31 cellular contexts compared by ENCODE assay signal in genomic region chr2:171205551-171205950, GRCh38.
"Had no signal": no experiment of that assay in that cellular context is flagged by ENCODE, and none has a peak within 500 bp of the region (broad histone marks: within the 10 kb centered on the region; RNA-seq: fewer than 3 reads in every experiment).

No MANE protein-coding gene starts in this region.

- H3K36me3 Mint-ChIP-seq: natural killer cell; neural progenitor cell; stimulated activated memory B cell treated with anti-CD40 and anti-IgM and Interleukin-4, amounts not matched to agents 10 μg/mL and 1 μg/mL and 100 μg/mL, for 72 hours had no signal

- DNase-seq: natural killer cell; occipital lobe; ovary; posterior cingulate gyrus; psoas muscle; right cardiac atrium; right lobe of liver; sigmoid colon; spleen; stimulated activated CD4-positive, alpha-beta T cell treated with anti-CD3 and anti-CD28 coated beads, Interleukin-12 subunit alpha, Interleukin-12 subunit beta, amount 100 ng/mL, for 4 hours; stimulated activated CD4-positive, alpha-beta T cell treated with anti-CD3 and anti-CD28 coated beads, Interleukin-1b, Interleukin-23, amount 100 ng/mL, for 48 hours; stimulated activated CD4-positive, alpha-beta T cell treated with anti-CD3 and anti-CD28 coated beads, Interleukin-4, amount 100 ng/mL, for 1 hour; stimulated activated CD4-positive, alpha-beta T cell treated with anti-CD3 and anti-CD28 coated beads, Interleukin-4, amount 100 ng/mL, for 4 hours; stimulated activated CD8-positive, alpha-beta memory T cell treated with anti-CD3 and anti-CD28 coated beads, Interleukin-4, amount 100 ng/mL, for 48 hours; stimulated activated naive CD4-positive, alpha-beta T cell; stimulated activated naive CD8-positive, alpha-beta T cell treated with anti-CD3 and anti-CD28 coated beads, Interleukin-15, amount 100 ng/mL, for 72 hours; stimulated activated naive CD8-positive, alpha-beta T cell treated with anti-CD3 and anti-CD28 coated beads, Interleukin-15, Interleukin-2, amounts not matched to agents 100 U/mL and 50 U/mL, for 24 hours; substantia nigra; thyroid gland; trophoblast cell; upper lobe of left lung had no signal

- H3K4me3 Mint-ChIP-seq: natural killer cell; nephron; neural progenitor cell; stimulated activated memory B cell treated with anti-CD40 and anti-IgM and Interleukin-4, amounts not matched to agents 10 μg/mL and 1 μg/mL and 100 μg/mL, for 72 hours; stimulated activated naive CD8-positive, alpha-beta T cell treated with anti-CD3 and anti-CD28 coated beads, Interleukin-15, amount 100 ng/mL, for 72 hours had no signal

- H3K4me1 ChIP-seq: neural progenitor cell, parathyroid adenoma, psoas muscle, right lobe of liver, thyroid gland, tibial nerve, upper lobe of left lung, vagina had no signal

- H3K9ac ChIP-seq: neural progenitor cell, parathyroid adenoma had no signal

- H3K27me3 ChIP-seq: neural progenitor cell, ovary, right lobe of liver, sigmoid colon, spleen, thyroid gland, tibial nerve, upper lobe of left lung, vagina had no signal

- H3K27me3 Mint-ChIP-seq: progenitor cell of endocrine pancreas; stimulated activated memory B cell treated with anti-CD40 and anti-IgM and Interleukin-4, amounts not matched to agents 10 μg/mL and 1 μg/mL and 100 μg/mL, for 72 hours; stimulated activated naive CD8-positive, alpha-beta T cell treated with anti-CD3 and anti-CD28 coated beads, Interleukin-15, amount 100 ng/mL, for 72 hours had no signal

- H3K4me3 ChIP-seq: neural progenitor cell, ovary, psoas muscle, right lobe of liver, sigmoid colon, skin epidermis, smooth muscle cell, spleen, thoracic aorta, thyroid gland, tibial nerve, upper lobe of left lung, vagina had no signal

- H2AFZ ChIP-seq: neural progenitor cell, parathyroid adenoma had no signal

- H3K27ac ChIP-seq: neural progenitor cell, ovary, parathyroid adenoma, psoas muscle, right lobe of liver, sigmoid colon, skin epidermis, spleen, thoracic aorta, thyroid gland, tibial nerve, upper lobe of left lung, vagina had no signal

- H3K9me3 Mint-ChIP-seq: natural killer cell; nephron; neural progenitor cell; stimulated activated naive CD8-positive, alpha-beta T cell treated with anti-CD3 and anti-CD28 coated beads, Interleukin-15, amount 100 ng/mL, for 72 hours had no signal

- H3K79me2 ChIP-seq: parathyroid adenoma had no signal

- H3K4me1 Mint-ChIP-seq: nephron, neural progenitor cell had no signal

- H3K36me3 ChIP-seq: neural progenitor cell, ovary, right lobe of liver, sigmoid colon, spleen, thoracic aorta, thyroid gland, tibial nerve, upper lobe of left lung, vagina had no signal

- H3K4me2 ChIP-seq: neural progenitor cell, smooth muscle cell had no signal

- ATAC-seq: natural killer cell; psoas muscle; right cardiac atrium; right lobe of liver; stimulated activated memory B cell treated with anti-CD40 and anti-IgM and Interleukin-4, amounts not matched to agents 10 μg/mL and 1 μg/mL and 100 μg/mL, for 72 hours; stimulated activated naive CD8-positive, alpha-beta T cell treated with anti-CD3 and anti-CD28 coated beads, Interleukin-15, amount 100 ng/mL, for 72 hours; stimulated activated naive CD8-positive, alpha-beta T cell treated with anti-CD3 and anti-CD28 coated beads, Interleukin-15, Interleukin-2, amounts not matched to agents 100 U/mL and 50 U/mL, for 24 hours had no signal

- H3K27ac Mint-ChIP-seq: natural killer cell; nephron; neural progenitor cell; progenitor cell of endocrine pancreas; stimulated activated memory B cell treated with anti-CD40 and anti-IgM and Interleukin-4, amounts not matched to agents 10 μg/mL and 1 μg/mL and 100 μg/mL, for 72 hours; stimulated activated naive CD8-positive, alpha-beta T cell treated with anti-CD3 and anti-CD28 coated beads, Interleukin-15, amount 100 ng/mL, for 72 hours had no signal

- H3K9me3 ChIP-seq: ovary, psoas muscle, right lobe of liver, sigmoid colon, spleen, thoracic aorta, thyroid gland, upper lobe of left lung, vagina had no signal
